Comparison of ENCODE assay signal across 8 cellular contexts in genomic region chr17:45147581-45148182, GRCh38. TPM values are rescaled to one million over a fixed set of nuclear protein-coding genes. Genes with fewer than 3 reads are reported as not detected.
DNase-seq lines count a peak whose midpoint lies in the region; ATAC-seq and TF ChIP-seq lines count a peak whose summit lies in the region.

No MANE protein-coding gene starts in this region.

- intact Hi-C loops in activated CD4-positive, alpha-beta T cell treated with anti-CD3 and anti-CD28 coated beads for 36 hours (cut with DNase I, micrococcal nuclease), result loop anchor here (1.0 to 5.0 kb wide), 12 partner anchors 12 to 960 kb away; partner anchors contain the start of genes ACBD4 (in 2 of the 2), HEXIM2 (in 2 of the 2), NMT1 (in 2 of the 2) and DCAKD (in 1 of the 2)
- intact Hi-C loops in colonic mucosa (cut with DNase I), result no loop called here

- H3K4me3 ChIP-seq in colonic mucosa, result peak overlapping the region; percentile 55

- no peaks in the 10 kb centered on the region for H3K27me3 ChIP-seq in colonic mucosa

- no peaks in the 10 kb centered on the region for H3K27me3 Mint-ChIP-seq in activated CD4-positive, alpha-beta T cell treated with anti-CD3 and anti-CD28 coated beads for 36 hours

- CTCF ChIA-PET in activated CD4-positive, alpha-beta T cell treated with anti-CD3 and anti-CD28 coated beads for 36 hours (lab: Charles Lee), result interaction anchor here (0.8 to 10.0 kb wide), 6 partner anchors 8 to 50 kb away, joined by 5 to 222 read pairs (median 56); partner anchors contain the start of genes ACBD4, HEXIM2 and PLCD3

- H3K4me3 Mint-ChIP-seq in activated CD4-positive, alpha-beta T cell treated with anti-CD3 and anti-CD28 coated beads for 36 hours, result peak overlapping the region; percentile 99

- peaks cover 15% of the 10 kb centered on the region for H3K4me1 ChIP-seq in colonic mucosa

- H3K9me3 ChIP-seq in colonic mucosa, result no peaks in the 10 kb centered on the region

- no peaks in the 10 kb centered on the region for H3K9me3 Mint-ChIP-seq in activated CD4-positive, alpha-beta T cell treated with anti-CD3 and anti-CD28 coated beads for 36 hours (ENCODE audit: low read depth)

- TF ChIP-seq CTCF in C4-2B (conservative IDR thresholded peaks at IDR 0.05), result no peak
- TF ChIP-seq CTCF in colonic mucosa (IDR thresholded peaks at IDR 0.05), result no peak

- H3K36me3 Mint-ChIP-seq in activated CD4-positive, alpha-beta T cell treated with anti-CD3 and anti-CD28 coated beads for 36 hours (ENCODE audit: low read depth), result peaks cover 37% of the 10 kb centered on the region

- H3K9ac ChIP-seq in colonic mucosa (ENCODE audit: low read depth in 2 of 2, low read length in 2 of 2), result peak overlapping the region; percentile 71 to 91

- H3K36me3 ChIP-seq in colonic mucosa, result no peaks in the 10 kb centered on the region

- ATAC-seq in HG02840 (IDR thresholded peaks at IDR 0.05; ENCODE audit: low FRiP score, unreplicated experiment) (peak; percentile 20), GM18858 (IDR thresholded peaks at IDR 0.05; ENCODE audit: unreplicated experiment) (no peak)
- ATAC-seq in activated CD4-positive, alpha-beta T cell treated with anti-CD3 and anti-CD28 coated beads for 36 hours, result peak; percentile 37

- DNase-seq in NCI-H510A (lab: John Stamatoyannopoulos, UW), result peak; percentile 83
- DNase-seq in activated CD4-positive, alpha-beta T cell treated with anti-CD3 and anti-CD28 coated beads for 36 hours, result peak; percentile 90
- DNase-seq in colonic mucosa, result peak; percentile 83
- peak; percentile 97 for DNase-seq in left kidney (ENCODE audit: low read depth, low spot score)
- DNase-seq in stimulated activated CD4-positive, alpha-beta T cell treated with anti-CD3 and anti-CD28 coated beads, Interleukin-1b, Interleukin-23, amount 100 ng/mL, for 48 hours, result peak; percentile 84

- H3K4me1 Mint-ChIP-seq in activated CD4-positive, alpha-beta T cell treated with anti-CD3 and anti-CD28 coated beads for 36 hours, result peaks cover 38% of the 10 kb centered on the region

- POLR2A ChIA-PET in activated CD4-positive, alpha-beta T cell treated with anti-CD3 and anti-CD28 coated beads for 36 hours (lab: Charles Lee), result interaction anchor here (0.5 to 6.5 kb wide), 17 partner anchors 9 to 943 kb away, joined by 3 to 247 read pairs (median 11); partner anchors contain the start of genes ACBD4, EFTUD2, HEXIM2 and MAP3K14

- H3K27ac ChIP-seq in C4-2B (peak overlapping the region; percentile 94), colonic mucosa (peak overlapping the region; percentile 98)

- peak overlapping the region; percentile 100 for H3K27ac Mint-ChIP-seq in activated CD4-positive, alpha-beta T cell treated with anti-CD3 and anti-CD28 coated beads for 36 hours

RNA-seq across cellular contexts. Expression of gene HEXIM1, which starts 0.6 kb away (rescaled TPM):
- 10 to 100 TPM; 27.1 to 27.3 TPM for total RNA-seq in activated CD4-positive, alpha-beta T cell treated with anti-CD3 and anti-CD28 coated beads for 36 hours
- total RNA-seq in colonic mucosa, result 10 to 100 TPM; 37.0 to 38.4 TPM

RNA-seq across cellular contexts. Expression of gene ACBD4, which starts 12.2 kb away (rescaled TPM):
- total RNA-seq in activated CD4-positive, alpha-beta T cell treated with anti-CD3 and anti-CD28 coated beads for 36 hours, result 10 to 100 TPM; 12.7 to 13.4 TPM
- total RNA-seq in colonic mucosa, result 10 to 100 TPM; 13.0 to 16.6 TPM

RNA-seq across cellular contexts. Expression of gene HEXIM2, which starts 14.0 kb away (rescaled TPM):
- total RNA-seq in activated CD4-positive, alpha-beta T cell treated with anti-CD3 and anti-CD28 coated beads for 36 hours, result 1 to 10 TPM; 3.9 to 4.6 TPM
- total RNA-seq in colonic mucosa, result 1 to 10 TPM; 7.2 to 8.1 TPM

RNA-seq across cellular contexts. Expression of gene PLCD3, which starts 15.4 kb away (rescaled TPM):
- total RNA-seq in activated CD4-positive, alpha-beta T cell treated with anti-CD3 and anti-CD28 coated beads for 36 hours, result 1 to 10 TPM; 2.9 to 3.4 TPM
- 100 to 1,000 TPM; 300 to 312 TPM for total RNA-seq in colonic mucosa
